Comparison of ENCODE assay signal across 1 cellular context in genomic region chr2:168217920-168218319, GRCh38.
TF ChIP-seq lines count a peak whose summit lies in the region.

No MANE protein-coding gene starts in this region.

TF ChIP-seq in IMR-90, 13 proteins besides CTCF, POLR2A, EP300 and RAD21:
- TF ChIP-seq CHD1 (IDR thresholded peaks at IDR 0.05; ENCODE audit: low read depth, low read length): no peak
- TF ChIP-seq, protein P1, sequence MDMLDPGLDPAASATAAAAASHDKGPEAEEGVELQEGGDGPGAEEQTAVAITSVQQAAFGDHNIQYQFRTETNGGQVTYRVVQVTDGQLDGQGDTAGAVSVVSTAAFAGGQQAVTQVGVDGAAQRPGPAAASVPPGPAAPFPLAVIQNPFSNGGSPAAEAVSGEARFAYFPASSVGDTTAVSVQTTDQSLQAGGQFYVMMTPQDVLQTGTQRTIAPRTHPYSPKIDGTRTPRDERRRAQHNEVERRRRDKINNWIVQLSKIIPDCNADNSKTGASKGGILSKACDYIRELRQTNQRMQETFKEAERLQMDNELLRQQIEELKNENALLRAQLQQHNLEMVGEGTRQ (IDR thresholded peaks at IDR 0.05; ENCODE audit: low read depth, low read length): no peak
- TF ChIP-seq MAFK (IDR thresholded peaks at IDR 0.05; ENCODE audit: low read depth, low read length): no peak
- no peak for TF ChIP-seq RCOR1 (IDR thresholded peaks at IDR 0.05; ENCODE audit: insufficient replicate concordance, low read length)
- TF ChIP-seq MAZ (IDR thresholded peaks at IDR 0.05; ENCODE audit: borderline replicate concordance, low read depth, low read length): no peak
- TF ChIP-seq FOS (IDR thresholded peaks at IDR 0.05; ENCODE audit: low read depth, low read length): no peak
- no peak for TF ChIP-seq CEBPB (IDR thresholded peaks at IDR 0.05; ENCODE audit: low read depth, low read length)
- no peak for TF ChIP-seq ELK1 (IDR thresholded peaks at IDR 0.05; ENCODE audit: borderline replicate concordance, low read depth, low read length)
- TF ChIP-seq NFE2L2 (IDR thresholded peaks at IDR 0.05; ENCODE audit: low read depth, low read length): no peak
- TF ChIP-seq RFX5 (IDR thresholded peaks at IDR 0.05; ENCODE audit: low read depth, low read length): no peak
- no peak for TF ChIP-seq BHLHE40 (IDR thresholded peaks at IDR 0.05; ENCODE audit: low read depth, low read length)
- no peak for TF ChIP-seq MXI1 (IDR thresholded peaks at IDR 0.05; ENCODE audit: borderline replicate concordance, low read depth, low read length)
